14 cellular contexts compared by ENCODE assay signal in the genomic region with DNA sequence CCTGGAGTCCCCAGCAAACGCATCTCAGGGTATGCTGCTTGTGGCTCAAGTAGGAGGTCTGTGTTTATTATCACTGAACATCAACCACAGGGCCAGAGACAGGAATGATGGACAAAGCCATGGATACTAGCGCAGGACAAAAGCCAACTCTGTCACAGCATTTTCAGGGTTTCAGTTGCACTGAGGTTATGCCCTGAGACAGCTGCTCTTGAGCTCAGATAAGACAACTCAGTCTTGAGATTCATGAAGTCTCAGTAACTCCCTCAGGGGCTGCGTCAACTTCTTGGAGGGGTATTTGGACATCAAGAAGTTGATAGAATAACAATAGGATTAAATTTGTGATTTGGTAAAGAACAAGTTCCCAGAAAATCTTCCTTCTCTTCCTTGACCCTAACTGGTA.
"Had no signal": no experiment of that assay in that cellular context is flagged by ENCODE, and none has a peak within 500 bp of the region (broad histone marks: within the 10 kb centered on the region; RNA-seq: fewer than 3 reads in every experiment).

No MANE protein-coding gene starts in this region.

- H3K4me1 Mint-ChIP-seq: activated CD4-positive, alpha-beta T cell treated with anti-CD3 and anti-CD28 coated beads, Interleukin-2, amount 10 ng/mL, durations not matched to agents 24 days and 14 days; T-helper 17 cell had no signal

- H3K9me3 ChIP-seq: colonic mucosa, upper lobe of left lung had no signal

- H3K4me1 ChIP-seq: colonic mucosa had no signal

- H3K27me3 ChIP-seq: cardiac muscle cell, colonic mucosa, upper lobe of left lung had no signal

- H3K9me3 Mint-ChIP-seq: activated CD4-positive, alpha-beta T cell treated with anti-CD3 and anti-CD28 coated beads, Interleukin-2, amount 10 ng/mL, durations not matched to agents 24 days and 14 days; activated T-helper 1 cell treated with anti-CD3 and anti-CD28 coated beads, Interleukin-12 subunit alpha, Interleukin-12 subunit beta, Interleukin-2, Interleukin-4 antibody, amounts not matched to agents 30 ng/mL and 10 ng/mL and 1 ng/mL, durations not matched to agents 14 hours and 24 hours and 36 hours; WTC11 had no signal

- H3K27ac ChIP-seq: cardiac muscle cell, colonic mucosa had no signal

- ATAC-seq: T-helper 17 cell, WTC11 had no signal

- H3K27ac Mint-ChIP-seq: activated CD4-positive, alpha-beta T cell treated with anti-CD3 and anti-CD28 coated beads, Interleukin-2, amount 10 ng/mL, durations not matched to agents 24 days and 14 days; activated T-helper 1 cell treated with anti-CD3 and anti-CD28 coated beads, Interleukin-12 subunit alpha, Interleukin-12 subunit beta, Interleukin-2, Interleukin-4 antibody, amounts not matched to agents 30 ng/mL and 10 ng/mL and 1 ng/mL, durations not matched to agents 14 hours and 24 hours and 36 hours; progenitor cell of endocrine pancreas; T-helper 17 cell; WTC11 had no signal

- DNase-seq: activated CD4-positive, alpha-beta T cell treated with anti-CD3 and anti-CD28 coated beads, Interleukin-2, amount 10 ng/mL, durations not matched to agents 24 days and 14 days; activated naive CD4-positive, alpha-beta T cell; colonic mucosa; effector CD8-positive, alpha-beta T cell; hypothalamus; kidney glomerular epithelial cell; stimulated activated CD4-positive, alpha-beta T cell treated with anti-CD3 and anti-CD28 coated beads, Interleukin-12 subunit alpha, Interleukin-12 subunit beta, amount 100 ng/mL, for 4 hours; stimulated activated naive CD4-positive, alpha-beta T cell; T-helper 17 cell; upper lobe of left lung had no signal

- H3K4me3 ChIP-seq: cardiac muscle cell, colonic mucosa, upper lobe of left lung had no signal

- H3K36me3 Mint-ChIP-seq: WTC11 had no signal

- H3K36me3 ChIP-seq: cardiac muscle cell, colonic mucosa, upper lobe of left lung had no signal

- H3K27me3 Mint-ChIP-seq: activated CD4-positive, alpha-beta T cell treated with anti-CD3 and anti-CD28 coated beads, Interleukin-2, amount 10 ng/mL, durations not matched to agents 24 days and 14 days had no signal

- H3K4me3 Mint-ChIP-seq: activated CD4-positive, alpha-beta T cell treated with anti-CD3 and anti-CD28 coated beads, Interleukin-2, amount 10 ng/mL, durations not matched to agents 24 days and 14 days; activated T-helper 1 cell treated with anti-CD3 and anti-CD28 coated beads, Interleukin-12 subunit alpha, Interleukin-12 subunit beta, Interleukin-2, Interleukin-4 antibody, amounts not matched to agents 30 ng/mL and 10 ng/mL and 1 ng/mL, durations not matched to agents 14 hours and 24 hours and 36 hours; T-helper 17 cell; WTC11 had no signal
